Comparison of ENCODE assay signal across 8 cellular contexts in genomic region chr1:155934933-155935590, GRCh38. TPM values are rescaled to one million over a fixed set of nuclear protein-coding genes. Genes with fewer than 3 reads are reported as not detected.
DNase-seq lines count a peak whose midpoint lies in the region; ATAC-seq and TF ChIP-seq lines count a peak whose summit lies in the region.

No MANE protein-coding gene starts in this region.

- H3K4me3 ChIP-seq in BJ (ENCODE audit: low read depth, low read length) (peak overlapping the region; percentile 85), MG63 (peak overlapping the region; percentile 91), brain microvascular endothelial cell (ENCODE audit: low read depth, low read length) (peak overlapping the region; percentile 97), mesodermal cell (ENCODE audit: extremely low read depth, insufficient read depth, low read length, poor library complexity, severe bottlenecking) (peak overlapping the region; percentile 98)

- peaks cover 10% of the 10 kb centered on the region in 2 donors for H3K36me3 Mint-ChIP-seq in stimulated activated naive B cell treated with anti-CD40 and anti-IgM and Interleukin-4, amounts not matched to agents 10 μg/mL and 1 μg/mL and 100 μg/mL, for 72 hours

- no peak for ATAC-seq in stimulated activated naive B cell treated with anti-CD40 and anti-IgM and Interleukin-4, amounts not matched to agents 10 μg/mL and 1 μg/mL and 100 μg/mL, for 72 hours (replicated peaks)

- H3K27ac Mint-ChIP-seq in stimulated activated naive B cell treated with anti-CD40 and anti-IgM and Interleukin-4, amounts not matched to agents 10 μg/mL and 1 μg/mL and 100 μg/mL, for 72 hours = no peak overlapping the region

- H3K4me3 Mint-ChIP-seq in stimulated activated naive B cell treated with anti-CD40 and anti-IgM and Interleukin-4, amounts not matched to agents 10 μg/mL and 1 μg/mL and 100 μg/mL, for 72 hours = peak overlapping the region in 1 of 2 donors; percentile 65

- in situ Hi-C loops in brain microvascular endothelial cell (cut with HindIII; ENCODE audit: low pct_ligation_motif_present, low sequenced_read_pairs) = no loop called here

- WGBS in mesodermal cell (ENCODE audit: insufficient coverage in 2 of 2), 2 experiments = 94 to 95% methylated on average over 22 of the region's 24 CpGs

- CTCF ChIA-PET in BJ (lab: Yijun Ruan, JAX) = interaction anchor here (0.6 to 6.5 kb wide), 5 partner anchors 18 to 131 kb away, joined by 3 to 34 read pairs (median 5); partner anchors contain the start of gene ARHGEF2

- H3K9me3 ChIP-seq in MG63 (no peaks in the 10 kb centered on the region), mesodermal cell (ENCODE audit: control insufficient read depth, low read length) (no peaks in the 10 kb centered on the region)

- H3K4me1 Mint-ChIP-seq in stimulated activated naive B cell treated with anti-CD40 and anti-IgM and Interleukin-4, amounts not matched to agents 10 μg/mL and 1 μg/mL and 100 μg/mL, for 72 hours = peaks cover 9 to 43% of the 10 kb centered on the region in 2 donors

- H3K36me3 ChIP-seq in BJ (ENCODE audit: control insufficient read depth, insufficient read depth, low read length) = peaks cover 5% of the 10 kb centered on the region
- peaks cover 39% of the 10 kb centered on the region for H3K36me3 ChIP-seq in MG63
- peaks cover 20% of the 10 kb centered on the region for H3K36me3 ChIP-seq in brain microvascular endothelial cell (replicated peaks)
- H3K36me3 ChIP-seq in mesodermal cell (ENCODE audit: control insufficient read depth, insufficient read depth, low read length) = peaks cover 36% of the 10 kb centered on the region

- peak overlapping the region; percentile 87 for H3K27ac ChIP-seq in brain microvascular endothelial cell
- H3K27ac ChIP-seq in mesodermal cell (ENCODE audit: low read depth, low read length, severe bottlenecking) = peak overlapping the region; percentile 87

- H3K4me1 ChIP-seq in mesodermal cell (ENCODE audit: control insufficient read depth, insufficient read depth, low read length, poor library complexity, severe bottlenecking) = peaks cover 19% of the 10 kb centered on the region

- no peaks in the 10 kb centered on the region for H3K27me3 Mint-ChIP-seq in stimulated activated naive B cell treated with anti-CD40 and anti-IgM and Interleukin-4, amounts not matched to agents 10 μg/mL and 1 μg/mL and 100 μg/mL, for 72 hours

- no peaks in the 10 kb centered on the region for H3K9me3 Mint-ChIP-seq in stimulated activated naive B cell treated with anti-CD40 and anti-IgM and Interleukin-4, amounts not matched to agents 10 μg/mL and 1 μg/mL and 100 μg/mL, for 72 hours

- DNase-seq in BJ (ENCODE audit: low read depth) (no peak), MG63 (no peak), brain microvascular endothelial cell (no peak), putamen (ENCODE audit: low spot score) (no peak), foreskin melanocyte (no peak)
- DNase-seq in central memory CD4-positive, alpha-beta T cell = no peak
- DNase-seq in stimulated activated naive B cell treated with anti-CD40 and anti-IgM and Interleukin-4, amounts not matched to agents 10 μg/mL and 1 μg/mL and 100 μg/mL, for 72 hours = no peak

- TF ChIP-seq CTCF in BJ (IDR thresholded peaks at IDR 0.05; ENCODE audit: insufficient read depth, low read depth, low read length) (no peak), brain microvascular endothelial cell (IDR thresholded peaks at IDR 0.05; ENCODE audit: low read depth, low read length, missing control alignments) (no peak)

- H3K27me3 ChIP-seq in BJ (ENCODE audit: control insufficient read depth, insufficient read depth, low read length) (no peaks in the 10 kb centered on the region), MG63 (no peaks in the 10 kb centered on the region), brain microvascular endothelial cell (replicated peaks) (no peaks in the 10 kb centered on the region)

- POLR2A ChIA-PET in BJ (lab: Charles Lee) = interaction anchor here (0.6 kb wide), 1 partner anchor 147 kb away, joined by 3 read pairs; no protein-coding TSS in a partner anchor

RNA-seq across cellular contexts. Expression of gene KHDC4, which starts 0.8 kb away (rescaled TPM):
- polyA plus RNA-seq in BJ (2011; rRNA removed) = 39.0 and 39.8 TPM in 2 replicates
- polyA minus RNA-seq in BJ (2011; rRNA and poly(A)+ RNA removed) = 25.5 and 39.1 TPM in 2 replicates
- total RNA-seq in MG63 (2014; rRNA removed; shearing (Covaris generic); ENCODE audit: low replicate concordance) = 26.0 and 32.1 TPM in 2 replicates
- polyA plus RNA-seq in mesodermal cell (2013, experiment 1 of 2) = 37.3 TPM
- 39.6 TPM for polyA plus RNA-seq in mesodermal cell (2013, experiment 2 of 2)

RNA-seq across cellular contexts. Expression of gene RXFP4, which starts 6.4 kb away (rescaled TPM):
- not detected in 2 replicates for polyA plus RNA-seq in BJ (2011; rRNA removed)
- 0.41 TPM in 1 of 2 replicates, not detected in the other for polyA minus RNA-seq in BJ (2011; rRNA and poly(A)+ RNA removed)
- total RNA-seq in MG63 (2014; rRNA removed; shearing (Covaris generic); ENCODE audit: low replicate concordance) = not detected in 2 replicates
- polyA plus RNA-seq in mesodermal cell (2013, experiment 1 of 2) = not detected
- not detected for polyA plus RNA-seq in mesodermal cell (2013, experiment 2 of 2)

RNA-seq across cellular contexts. Expression of gene RIT1, which starts 23.9 kb away (rescaled TPM):
- 25.8 and 42.6 TPM in 2 replicates for polyA plus RNA-seq in BJ (2011; rRNA removed)
- 28.8 and 32.9 TPM in 2 replicates for polyA minus RNA-seq in BJ (2011; rRNA and poly(A)+ RNA removed)
- total RNA-seq in MG63 (2014; rRNA removed; shearing (Covaris generic); ENCODE audit: low replicate concordance) = 43.4 and 54.6 TPM in 2 replicates
- polyA plus RNA-seq in mesodermal cell (2013, experiment 1 of 2) = 46.8 TPM
- 38.1 TPM for polyA plus RNA-seq in mesodermal cell (2013, experiment 2 of 2)

RNA-seq across cellular contexts. Expression of gene ARHGEF2, which starts 43.3 kb away (rescaled TPM):
- polyA plus RNA-seq in BJ (2011; rRNA removed) = 130 and 213 TPM in 2 replicates
- polyA minus RNA-seq in BJ (2011; rRNA and poly(A)+ RNA removed) = 128 and 154 TPM in 2 replicates
- total RNA-seq in MG63 (2014; rRNA removed; shearing (Covaris generic); ENCODE audit: low replicate concordance) = 38.7 and 70.6 TPM in 2 replicates
- 106 TPM for polyA plus RNA-seq in mesodermal cell (2013, experiment 1 of 2)
- 77.0 TPM for polyA plus RNA-seq in mesodermal cell (2013, experiment 2 of 2)
